ENCODE assay signal across 8 cellular contexts in the genomic region with DNA sequence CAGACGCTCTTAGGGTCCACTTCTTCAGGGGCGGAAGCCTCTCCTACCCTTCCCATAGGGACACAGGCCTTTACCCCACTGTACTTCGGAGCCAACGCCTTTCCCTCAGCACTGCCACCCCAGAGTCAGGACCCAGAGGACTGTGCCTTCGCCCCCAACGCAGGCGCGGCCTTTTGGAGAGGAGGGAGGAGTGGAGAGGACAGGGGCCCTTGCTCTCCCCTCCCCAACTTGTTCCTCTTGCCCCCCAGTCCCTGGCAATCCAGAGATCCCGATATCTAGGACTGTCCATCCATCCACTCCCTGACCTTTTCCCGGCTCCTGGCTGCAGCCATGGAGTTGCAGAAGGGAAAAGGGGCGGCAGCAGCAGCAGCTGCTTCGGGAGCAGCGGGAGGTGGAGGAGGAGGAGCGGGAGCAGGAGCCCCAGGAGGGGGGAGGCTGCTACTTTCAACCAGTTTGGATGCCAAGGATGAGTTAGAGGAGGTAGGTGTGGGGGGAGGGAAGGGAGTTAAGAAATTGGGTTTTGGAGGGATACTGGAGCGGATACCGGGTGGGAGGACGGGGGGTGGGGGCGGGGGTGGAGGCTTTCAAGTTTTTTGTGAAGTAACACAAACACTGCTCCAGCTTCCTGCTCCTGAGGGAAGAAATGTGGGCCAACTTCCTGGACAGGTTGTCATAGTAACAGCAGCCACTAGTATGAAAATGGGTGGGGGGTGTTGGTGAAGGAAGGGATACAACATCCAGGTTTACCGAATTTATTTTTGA. TPM values are rescaled to one million over a fixed set of nuclear protein-coding genes. Genes with fewer than 3 reads are reported as not detected.
DNase-seq lines count a peak whose midpoint lies in the region; ATAC-seq and TF ChIP-seq lines count a peak whose summit lies in the region.

No MANE protein-coding gene starts in this region.

- H3K9me3 ChIP-seq in ES-I3 (ENCODE audit: control insufficient read depth, insufficient read depth, low read length), result no peaks in the 10 kb centered on the region
- H3K9me3 ChIP-seq in lower lobe of right lung, result no peaks in the 10 kb centered on the region

- H3K27ac ChIP-seq in lower lobe of right lung, result peak overlapping the region; percentile 97

- POLR2A ChIA-PET in activated B cell treated with CpG ODN at 0.5 μM for 24 hours (lab: Charles Lee), result interaction anchor here (0.5 to 2.8 kb wide), 35 partner anchors 8 to 1681 kb away, joined by 3 to 22 read pairs (median 6); partner anchors contain the start of genes ATP8B2, CHTOP, CREB3L4 and CRTC2

- H3K27ac Mint-ChIP-seq in activated B cell treated with CpG ODN at 0.5 μM for 24 hours, result peak overlapping the region; percentile 96

- no peaks in the 10 kb centered on the region for H3K27me3 ChIP-seq in lower lobe of right lung (ENCODE audit: low read depth)

- peak overlapping the region; percentile 82 for H3K4me3 ChIP-seq in lower lobe of right lung

- TF ChIP-seq CTCF in activated B cell treated with CpG ODN at 0.5 μM for 24 hours (IDR thresholded peaks at IDR 0.05), result no peak
- no peak for TF ChIP-seq CTCF in lower lobe of right lung (IDR thresholded peaks at IDR 0.05)

- H3K27me3 Mint-ChIP-seq in activated B cell treated with CpG ODN at 0.5 μM for 24 hours, result no peaks in the 10 kb centered on the region

- DNase-seq in MV-4-11 (lab: John Stamatoyannopoulos, UW) (peak; percentile 26), activated B cell treated with CpG ODN at 0.5 μM for 24 hours (peak; percentile 32), dermis blood vessel endothelial cell (peak; percentile 71), lower lobe of right lung (peak; percentile 54), middle frontal gyrus (ENCODE audit: extremely low spot score, low spot score) (no peak)
- peak; percentile 6 for DNase-seq in stimulated activated CD8-positive, alpha-beta memory T cell treated with anti-CD3 and anti-CD28 coated beads, Interleukin-12 subunit alpha, Interleukin-12 subunit beta, amount 100 ng/mL, for 1 hour (ENCODE audit: low read depth)

- ATAC-seq in activated B cell treated with CpG ODN at 0.5 μM for 24 hours (ENCODE audit: low read depth) (no peak), lower lobe of right lung (peak; percentile 20 to 34), HG03135 (IDR thresholded peaks at IDR 0.05; ENCODE audit: unreplicated experiment) (no peak)

- H3K36me3 ChIP-seq in ES-I3 (ENCODE audit: insufficient read depth, low read length), result no peaks in the 10 kb centered on the region
- H3K36me3 ChIP-seq in lower lobe of right lung, result no peaks in the 10 kb centered on the region

- H3K4me1 ChIP-seq in ES-I3 (ENCODE audit: insufficient read depth, low read length), result peaks cover 12% of the 10 kb centered on the region; the same call in 1 of the 2 replicates
- peaks cover 27% of the 10 kb centered on the region for H3K4me1 ChIP-seq in lower lobe of right lung

- H3K9me3 Mint-ChIP-seq in activated B cell treated with CpG ODN at 0.5 μM for 24 hours, result no peaks in the 10 kb centered on the region

- CTCF ChIA-PET in activated B cell treated with CpG ODN at 0.5 μM for 24 hours (lab: Charles Lee), result no interaction called here

- peaks cover 44% of the 10 kb centered on the region for H3K4me1 Mint-ChIP-seq in activated B cell treated with CpG ODN at 0.5 μM for 24 hours

- intact Hi-C loops in activated B cell treated with CpG ODN at 0.5 μM for 24 hours (cut with micrococcal nuclease) (loop anchor here (5.0 kb wide), 2 partner anchors 454 to 829 kb away; partner anchors contain the start of gene UBE2Q1), lower lobe of right lung (cut with DNase I) (no loop called here)

- peaks cover 20% of the 10 kb centered on the region for H3K36me3 Mint-ChIP-seq in activated B cell treated with CpG ODN at 0.5 μM for 24 hours (ENCODE audit: low read depth)

- peak overlapping the region; percentile 97 for H3K4me3 Mint-ChIP-seq in activated B cell treated with CpG ODN at 0.5 μM for 24 hours

- H3K9ac ChIP-seq in ES-I3 (ENCODE audit: low read depth, low read length), result peak overlapping the region; percentile 100

RNA-seq across cellular contexts. Expression of gene INTS3, which starts 0.6 kb away (rescaled TPM):
- 81.1 and 88.6 TPM in 2 replicates for total RNA-seq in activated B cell treated with CpG ODN at 0.5 μM for 24 hours
- total RNA-seq in dermis blood vessel endothelial cell, result 31.3 and 42.7 TPM in 2 replicates
- total RNA-seq in lower lobe of right lung, result 77.3 TPM

RNA-seq across cellular contexts. Expression of gene SLC27A3, which starts 46.7 kb away (rescaled TPM):
- total RNA-seq in activated B cell treated with CpG ODN at 0.5 μM for 24 hours (7.8 and 12.6 TPM in 2 replicates), dermis blood vessel endothelial cell (27.6 and 30.0 TPM in 2 replicates), lower lobe of right lung (99.6 TPM)

RNA-seq across cellular contexts. Expression of gene NPR1, which starts 50.0 kb away (rescaled TPM):
- total RNA-seq in activated B cell treated with CpG ODN at 0.5 μM for 24 hours, result 0.59 and 0.82 TPM in 2 replicates
- 54.4 and 56.5 TPM in 2 replicates for total RNA-seq in dermis blood vessel endothelial cell
- 58.8 TPM for total RNA-seq in lower lobe of right lung

RNA-seq across cellular contexts. Expression of gene ILF2, which starts 57.7 kb away (rescaled TPM):
- total RNA-seq in activated B cell treated with CpG ODN at 0.5 μM for 24 hours (182 and 191 TPM in 2 replicates), dermis blood vessel endothelial cell (267 and 268 TPM in 2 replicates), lower lobe of right lung (83.2 TPM)

Comparison
In these comparisons a context has a peak if more than half of its experiments do, and no peak if none do; other contexts are left out.
1. ATAC-seq: peak in lower lobe of right lung (2 of 2); none in activated B cell treated with CpG ODN at 0.5 μM for 24 hours (single experiment) and HG03135 (single experiment).
2. RNA of gene NPR1, which starts 50.0 kb away (total RNA-seq): 58.8 TPM in lower lobe of right lung (single experiment) and 54.4 to 56.5 TPM in dermis blood vessel endothelial cell; 0.59 to 0.82 TPM in activated B cell treated with CpG ODN at 0.5 μM for 24 hours; every median in the first group is over 10 times any median in the second.